ENCODE assay signal across 8 cellular contexts in genomic region chr2:58364098-58364497, GRCh38.
"Had no signal": no experiment of that assay in that cellular context is flagged by ENCODE, and none has a peak within 500 bp of the region (broad histone marks: within the 10 kb centered on the region; RNA-seq: fewer than 3 reads in every experiment).

No MANE protein-coding gene starts in this region.

- H3K4me3 ChIP-seq: HAP-1, K562 had no signal

- H3K27ac Mint-ChIP-seq: HFFc6 had no signal

- H3K36me3 ChIP-seq: HAP-1 had no signal

- H3K4me3 Mint-ChIP-seq: HFFc6 had no signal

- DNase-seq: GOT3, H7, HFFc6, IMR-90, KG1 had no signal

- H3K4me1 ChIP-seq: HAP-1 had no signal

- ATAC-seq: HCT116, K562 had no signal

- H3K9me3 Mint-ChIP-seq: HFFc6 had no signal

- H3K9me3 ChIP-seq: HAP-1 had no signal
